14 cellular contexts compared by ENCODE assay signal in the genomic region with DNA sequence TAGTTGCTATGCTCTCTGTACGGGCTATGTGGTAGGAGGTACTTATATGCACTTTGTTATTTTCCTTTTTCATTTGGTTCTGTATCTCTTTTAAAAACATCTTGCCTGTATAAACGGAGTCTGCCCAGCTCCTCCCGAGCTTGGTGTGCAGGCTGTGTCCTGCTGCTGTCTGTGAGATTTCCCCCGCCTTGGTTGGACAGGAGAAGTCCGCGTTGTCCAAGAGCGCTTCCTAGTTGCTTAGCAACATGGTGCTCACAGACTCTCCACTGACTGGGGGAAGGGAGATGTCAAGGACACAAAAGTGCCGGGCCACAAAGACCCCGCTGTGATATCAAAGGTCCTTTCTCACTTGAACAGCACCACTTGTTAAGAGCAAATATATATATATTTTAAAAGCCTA.
DNase-seq lines count a peak whose midpoint lies in the region; ATAC-seq, FAIRE-seq and TF ChIP-seq lines count a peak whose summit lies in the region.
"Had no signal": no experiment of that assay in that cellular context is flagged by ENCODE, and none has a peak within 500 bp of the region (broad histone marks: within the 10 kb centered on the region; RNA-seq: fewer than 3 reads in every experiment).

No MANE protein-coding gene starts in this region.

- intact Hi-C loops in K562 (cut with micrococcal nuclease): no loop called here

- no TSS peak for BruUV-seq in K562 (replicated peaks; lab: Mats Ljungman, UMichigan)

- H2BK5ac ChIP-seq in mesenchymal stem cell (ENCODE audit: low read depth, low read length, poor library complexity, severe bottlenecking): no peak overlapping the region

- no peak for ATAC-seq in K562
- no peak for ATAC-seq in activated CD4-positive, CD25-positive, alpha-beta regulatory T cell treated with anti-CD3 and anti-CD28 coated beads, Interleukin-2, amount 50 U/mL, for 24 hours
- ATAC-seq in GM19463 (IDR thresholded peaks at IDR 0.05; ENCODE audit: unreplicated experiment): no peak
- ATAC-seq: activated T-cell treated with anti-CD3 and anti-CD28 coated beads, Interleukin-2, amount 50 U/mL, for 72 hours; HCT116 had no signal

- H3K4me3 ChIP-seq in K562 (no peak overlapping the region), mesenchymal stem cell (ENCODE audit: insufficient read depth in 1 of 2, low read depth in 1 of 2, low read length in 2 of 2) (peak overlapping the region in 1 of 2 experiments; percentile 36)
- H3K4me3 ChIP-seq: skin epidermis had no signal

- no peak overlapping the region for H3K18ac ChIP-seq in mesenchymal stem cell (ENCODE audit: low read depth in 1 of 2, low read length in 2 of 2)

- CTCF ChIA-PET in K562 (lab: Yijun Ruan, JAX; ENCODE audit: low intra/inter-chr PET ratio): no interaction called here
- CTCF ChIA-PET in activated naive CD4-positive, alpha-beta T cell treated with anti-CD3 and anti-CD28 coated beads, Interleukin-2, amount 10 ng/mL, durations not matched to agents 7 days and 5 days (lab: Charles Lee): no interaction called here

- no peak overlapping the region for H3K23ac ChIP-seq in mesenchymal stem cell (ENCODE audit: low read length in 2 of 2)

- H3K36me3 ChIP-seq in K562 (ENCODE audit: control insufficient read depth, insufficient read depth, low read length) (no peaks in the 10 kb centered on the region), mesenchymal stem cell (ENCODE audit: control insufficient read depth in 1 of 2, insufficient read depth in 2 of 2, low read depth in 1 of 2, low read length in 2 of 2) (no peaks in the 10 kb centered on the region)

- no peaks in the 10 kb centered on the region for H3K79me1 ChIP-seq in mesenchymal stem cell (replicated peaks; ENCODE audit: low read length, poor library complexity, severe bottlenecking)

- DNase-seq in Ammon's horn (ENCODE audit: low spot score) (peak; percentile 93), NCI-H1105 treated with DMSO at 0.1 percent for 48 hours (lab: John Stamatoyannopoulos, UW) (peak; percentile 33), K562 (ENCODE audit: extremely low read depth in 1 of 4, low spot score in 3 of 4) (peak in 1 of 4 experiments; percentile 3), mesenchymal stem cell (no peak), NCI-H446 (lab: John Stamatoyannopoulos, UW) (no peak)
- DNase-seq in activated naive CD4-positive, alpha-beta T cell treated with anti-CD3 and anti-CD28 coated beads, Interleukin-2, amount 10 ng/mL, durations not matched to agents 7 days and 5 days: no peak
- DNase-seq: activated T-cell treated with anti-CD3 and anti-CD28 coated beads, Interleukin-2, amount 50 U/mL, for 72 hours; foreskin fibroblast had no signal

- no peak for FAIRE-seq in K562 (lab: Jason Lieb, UNC)
- FAIRE-seq: GM19239 had no signal

- WGBS in K562 (ENCODE audit: insufficient coverage, low coverage, missing lambda C conversion rate): 2% methylated on average over 8 of the region's 9 CpGs
- 89% methylated on average over 6 of the region's 9 CpGs for WGBS in mesenchymal stem cell

- H3K79me2 ChIP-seq in K562 (ENCODE audit: control insufficient read depth, insufficient read depth, low read length): no peaks in the 10 kb centered on the region

- H3K4me1 ChIP-seq in K562 (replicated peaks in 1 of 2; ENCODE audit: control insufficient read depth in 2 of 2, insufficient read depth in 2 of 2, low read length in 2 of 2): no peaks in the 10 kb centered on the region
- no peaks in the 10 kb centered on the region for H3K4me1 ChIP-seq in mesenchymal stem cell (ENCODE audit: control insufficient read depth, insufficient read depth, low read depth, low read length)

- H2AFZ ChIP-seq in K562 (ENCODE audit: low read depth, low read length): no peak overlapping the region
- H2AFZ ChIP-seq in mesenchymal stem cell (ENCODE audit: low read depth, low read length): no peak overlapping the region

- no peak for TF ChIP-seq RAD21 in K562 (CRISPR knock-in tag; conservative IDR thresholded peaks at IDR 0.05 in 1 of 2, IDR thresholded peaks at IDR 0.05 in 1 of 2)

- no peak overlapping the region for H2BK15ac ChIP-seq in mesenchymal stem cell (ENCODE audit: low read depth, poor library complexity, severe bottlenecking)

- H3K4me1 Mint-ChIP-seq in activated naive CD4-positive, alpha-beta T cell treated with anti-CD3 and anti-CD28 coated beads, Interleukin-2, amount 10 ng/mL, durations not matched to agents 7 days and 5 days: no peaks in the 10 kb centered on the region

- no peak overlapping the region for H3K9ac ChIP-seq in K562 (ENCODE audit: insufficient read depth in 1 of 2, low read depth in 2 of 2, low read length in 2 of 2)
- peak overlapping the region; percentile 67 for H3K9ac ChIP-seq in mesenchymal stem cell (ENCODE audit: low read length)

- H3K36me3 Mint-ChIP-seq in activated naive CD4-positive, alpha-beta T cell treated with anti-CD3 and anti-CD28 coated beads, Interleukin-2, amount 10 ng/mL, durations not matched to agents 7 days and 5 days: no peaks in the 10 kb centered on the region
- H3K36me3 Mint-ChIP-seq: mesothelial cell of epicardium had no signal

- no peaks in the 10 kb centered on the region for H3K9me3 Mint-ChIP-seq in activated naive CD4-positive, alpha-beta T cell treated with anti-CD3 and anti-CD28 coated beads, Interleukin-2, amount 10 ng/mL, durations not matched to agents 7 days and 5 days
- H3K9me3 Mint-ChIP-seq: mesothelial cell of epicardium had no signal

- no peak overlapping the region for H3K14ac ChIP-seq in mesenchymal stem cell (ENCODE audit: low read length in 2 of 2)

- TF ChIP-seq CTCF in K562 (IDR thresholded peaks at IDR 0.05 in 2 of 3, conservative IDR thresholded peaks at IDR 0.05 in 1 of 3; ENCODE audit: insufficient read depth in 2 of 3, low read depth in 1 of 3, low read length in 3 of 3): no peak

- no peak overlapping the region for H2BK12ac ChIP-seq in mesenchymal stem cell (ENCODE audit: low read length in 2 of 2)

- H2AK5ac ChIP-seq in mesenchymal stem cell (ENCODE audit: low read length, severe bottlenecking): no peak overlapping the region

- H3K9me3 ChIP-seq in K562 (replicated peaks; ENCODE audit: control insufficient read depth, insufficient read depth, low read depth, low read length) (no peaks in the 10 kb centered on the region), mesenchymal stem cell (ENCODE audit: control insufficient read depth, low read length) (no peaks in the 10 kb centered on the region)

- H3K27me3 ChIP-seq in K562 (ENCODE audit: control insufficient read depth in 2 of 2, insufficient read depth in 2 of 2, low read length in 2 of 2): peaks cover 0 to 5% of the 10 kb centered on the region in 2 experiments; a peak in 1 of 5 replicates
- H3K27me3 ChIP-seq in mesenchymal stem cell (ENCODE audit: control insufficient read depth in 1 of 2, insufficient read depth in 1 of 2, low read length in 2 of 2): no peaks in the 10 kb centered on the region

- H2BK120ac ChIP-seq in mesenchymal stem cell (ENCODE audit: low read depth, low read length): no peak overlapping the region

- in situ Hi-C loops in K562 (cut with MboI): no loop called here

- no peaks in the 10 kb centered on the region for H3K9me1 ChIP-seq in K562 (ENCODE audit: control insufficient read depth, insufficient read depth, low read length)

- no peak for TF ChIP-seq POLR2A in K562 (conservative IDR thresholded peaks at IDR 0.05)

- H3K27ac ChIP-seq in K562 (ENCODE audit: extremely low read depth, low read depth, low read length): no peak overlapping the region
- no peak overlapping the region for H3K27ac ChIP-seq in mesenchymal stem cell (ENCODE audit: low read length, poor library complexity, severe bottlenecking)
- H3K27ac ChIP-seq: skin epidermis had no signal

- no peaks in the 10 kb centered on the region for H3K27me3 Mint-ChIP-seq in activated naive CD4-positive, alpha-beta T cell treated with anti-CD3 and anti-CD28 coated beads, Interleukin-2, amount 10 ng/mL, durations not matched to agents 7 days and 5 days

- TF ChIP-seq EP300 in K562 (IDR thresholded peaks at IDR 0.05; ENCODE audit: low read length): no peak

- H3K4me3 Mint-ChIP-seq in activated naive CD4-positive, alpha-beta T cell treated with anti-CD3 and anti-CD28 coated beads, Interleukin-2, amount 10 ng/mL, durations not matched to agents 7 days and 5 days: no peak overlapping the region
- H3K4me3 Mint-ChIP-seq: activated T-cell treated with anti-CD3 and anti-CD28 coated beads, Interleukin-2, amount 50 U/mL, for 72 hours; mesothelial cell of epicardium had no signal

- no peaks in the 10 kb centered on the region for H4K20me1 ChIP-seq in K562 (replicated peaks; ENCODE audit: control insufficient read depth, insufficient read depth, low read length)

- H3K27ac Mint-ChIP-seq in activated naive CD4-positive, alpha-beta T cell treated with anti-CD3 and anti-CD28 coated beads, Interleukin-2, amount 10 ng/mL, durations not matched to agents 7 days and 5 days: no peak overlapping the region
- H3K27ac Mint-ChIP-seq: activated T-cell treated with anti-CD3 and anti-CD28 coated beads, Interleukin-2, amount 50 U/mL, for 72 hours; mesothelial cell of epicardium had no signal

- no peak overlapping the region for H4K91ac ChIP-seq in mesenchymal stem cell (ENCODE audit: low read length)

- no peak overlapping the region for H3K4me2 ChIP-seq in K562 (ENCODE audit: insufficient read depth, low read length)
- no peak overlapping the region for H3K4me2 ChIP-seq in mesenchymal stem cell (ENCODE audit: low read length, poor library complexity, severe bottlenecking)

- POLR2A ChIA-PET in K562 (lab: Yijun Ruan, JAX): no interaction called here

- H3K4ac ChIP-seq in mesenchymal stem cell (ENCODE audit: low read depth in 1 of 2, low read length in 2 of 2): no peak overlapping the region

- H4K8ac ChIP-seq in mesenchymal stem cell (ENCODE audit: low read length): no peak overlapping the region

TF ChIP-seq in K562, 482 proteins besides CTCF, POLR2A, EP300 and RAD21:
- TF ChIP-seq HDAC3 (IDR thresholded peaks at IDR 0.05; ENCODE audit: borderline replicate concordance, partially characterized antibody): no peak
- TF ChIP-seq NFE2 (IDR thresholded peaks at IDR 0.05; ENCODE audit: low read depth): no peak
- TF ChIP-seq FOXM1 (IDR thresholded peaks at IDR 0.05; ENCODE audit: low read depth): no peak
- no peak for TF ChIP-seq FOXM1 (CRISPR knock-in tag; IDR thresholded peaks at IDR 0.05; ENCODE audit: low read depth)
- TF ChIP-seq RFX7 (CRISPR knock-in tag; IDR thresholded peaks at IDR 0.05): no peak
- no peak for TF ChIP-seq ZNF551 (CRISPR knock-in tag; IDR thresholded peaks at IDR 0.05)
- TF ChIP-seq RFX1 (IDR thresholded peaks at IDR 0.05): peak; percentile 67
- TF ChIP-seq, protein P1, sequence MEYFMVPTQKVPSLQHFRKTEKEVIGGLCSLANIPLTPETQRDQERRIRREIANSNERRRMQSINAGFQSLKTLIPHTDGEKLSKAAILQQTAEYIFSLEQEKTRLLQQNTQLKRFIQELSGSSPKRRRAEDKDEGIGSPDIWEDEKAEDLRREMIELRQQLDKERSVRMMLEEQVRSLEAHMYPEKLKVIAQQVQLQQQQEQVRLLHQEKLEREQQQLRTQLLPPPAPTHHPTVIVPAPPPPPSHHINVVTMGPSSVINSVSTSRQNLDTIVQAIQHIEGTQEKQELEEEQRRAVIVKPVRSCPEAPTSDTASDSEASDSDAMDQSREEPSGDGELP (CRISPR knock-in tag; IDR thresholded peaks at IDR 0.05; ENCODE audit: borderline replicate concordance): no peak
- no peak for TF ChIP-seq ZNF695 (CRISPR knock-in tag; IDR thresholded peaks at IDR 0.05)

Comparison
In these comparisons a context has a peak if more than half of its experiments do, and no peak if none do; other contexts are left out.
1. DNase-seq: peak in Ammon's horn (single experiment) and NCI-H1105 treated with DMSO at 0.1 percent for 48 hours (single experiment); none in mesenchymal stem cell (single experiment), activated naive CD4-positive, alpha-beta T cell treated with anti-CD3 and anti-CD28 coated beads, Interleukin-2, amount 10 ng/mL, durations not matched to agents 7 days and 5 days (single experiment) and NCI-H446 (0 of 2).